Comparison of ENCODE assay signal across 1 cellular context in genomic region chr1:245043617-245043952, GRCh38.
TF ChIP-seq lines count a peak whose summit lies in the region.

No MANE protein-coding gene starts in this region.

TF ChIP-seq in H1, 55 proteins besides CTCF, POLR2A, EP300 and RAD21:
- TF ChIP-seq NRF1 (IDR thresholded peaks at IDR 0.05; ENCODE audit: low read depth, low read length), result no peak
- TF ChIP-seq NANOG (IDR thresholded peaks at IDR 0.05; ENCODE audit: insufficient read depth, low read depth, low read length, poor library complexity, severe bottlenecking), result no peak
- no peak for TF ChIP-seq SP1 (IDR thresholded peaks at IDR 0.05; ENCODE audit: low read depth, low read length)
- no peak for TF ChIP-seq KDM5A (IDR thresholded peaks at IDR 0.05; ENCODE audit: low read length)
- no peak for TF ChIP-seq JUND (IDR thresholded peaks at IDR 0.05; ENCODE audit: low read length)
- no peak for TF ChIP-seq SIRT6 (IDR thresholded peaks at IDR 0.05; ENCODE audit: low read length)
- no peak for TF ChIP-seq SIX5 (IDR thresholded peaks at IDR 0.05; ENCODE audit: low read depth, low read length)
- TF ChIP-seq RXRA (IDR thresholded peaks at IDR 0.05; ENCODE audit: insufficient read depth, low read depth, low read length), result no peak
- TF ChIP-seq GTF2F1 (IDR thresholded peaks at IDR 0.05; ENCODE audit: borderline replicate concordance, low read depth, low read length), result no peak
- TF ChIP-seq POU5F1 (IDR thresholded peaks at IDR 0.05; ENCODE audit: low read depth, low read length), result no peak
- TF ChIP-seq EGR1 (IDR thresholded peaks at IDR 0.05; ENCODE audit: borderline replicate concordance, low read depth, low read length), result no peak
- no peak for TF ChIP-seq CEBPB (IDR thresholded peaks at IDR 0.05; ENCODE audit: low read depth, low read length)
- TF ChIP-seq SUZ12 (IDR thresholded peaks at IDR 0.05; ENCODE audit: low read length), result no peak
- TF ChIP-seq GABPA (IDR thresholded peaks at IDR 0.05; ENCODE audit: borderline replicate concordance, insufficient read depth, low read length), result no peak
- TF ChIP-seq SP4 (IDR thresholded peaks at IDR 0.05; ENCODE audit: low read length), result no peak
- no peak for TF ChIP-seq HDAC6 (IDR thresholded peaks at IDR 0.05; ENCODE audit: low read depth, low read length)
